37 cellular contexts compared by ENCODE assay signal in genomic region chr9:7285199-7285598, GRCh38.
A peak's percentile ranks its signal among the peaks of the same experiment; 100 is the strongest.
DNase-seq lines count a peak whose midpoint lies in the region; ATAC-seq, FAIRE-seq and TF ChIP-seq lines count a peak whose summit lies in the region.
"Had no signal": no experiment of that assay in that cellular context is flagged by ENCODE, and none has a peak within 500 bp of the region (broad histone marks: within the 10 kb centered on the region; RNA-seq: fewer than 3 reads in every experiment).

No MANE protein-coding gene starts in this region.

- H2BK12ac ChIP-seq in H1 (ENCODE audit: low read depth, low read length): no peak overlapping the region; the same call in 1 of the 2 replicates

- POLR2A ChIA-PET in H1 (lab: Charles Lee; ENCODE audit: partially characterized antibody): no interaction called here

- H2AK5ac ChIP-seq in H1 (ENCODE audit: low read depth, low read length): no peak overlapping the region

- H3F3A ChIP-seq in GM23338 (replicated peaks; ENCODE audit: low read depth): no peaks in the 10 kb centered on the region

- no peak for TF ChIP-seq RAD21 in H1 (IDR thresholded peaks at IDR 0.05 in 1 of 2, conservative IDR thresholded peaks at IDR 0.05 in 1 of 2; ENCODE audit: low read depth in 2 of 2, low read length in 2 of 2)

- peaks cover 1% of the 10 kb centered on the region for H3K27me3 Mint-ChIP-seq in GM23338 (ENCODE audit: insufficient read depth, low read depth, poor library complexity)
- H3K27me3 Mint-ChIP-seq: CD4-positive, alpha-beta memory T cell had no signal

- H3K18ac ChIP-seq in H1 (ENCODE audit: extremely low read depth, low read length): 0 out of 2 replicates have a peak overlapping the region, but pooled peaks have one; percentile 11

- peaks cover 17% of the 10 kb centered on the region for H3K9me2 ChIP-seq in GM23338 (ENCODE audit: insufficient read depth)

- no peak overlapping the region for H3K4ac ChIP-seq in H1 (replicated peaks; ENCODE audit: insufficient read length, low read depth, low read length)

- DNase-seq in GM23338 (ENCODE audit: low spot score) (no peak), H1 (ENCODE audit: low read depth in 1 of 2, low spot score in 2 of 2) (no peak), left colon (no peak), mucosa of descending colon (no peak), transverse colon (no peak), GM10266 (ENCODE audit: extremely low spot score) (no peak)
- DNase-seq: 8988T; ACHN; AML-193; BE2C; C1 segment of cervical spinal cord; Caco-2; Calu3; CD4-positive, alpha-beta memory T cell; CD4-positive, alpha-beta T cell; CD4-positive, CD25-positive, alpha-beta regulatory T cell; CD8-positive, alpha-beta memory T cell; CD8-positive, alpha-beta T cell; COR-L47; DMS 273 treated with DMSO at 0.1 percent for 48 hours; DMS153; DMS53; DMS79; DMS79 treated with DMSO at 0.1 percent for 48 hours; DND-41; EL had no signal

- H3K9ac ChIP-seq in H1 (replicated peaks in 1 of 4; ENCODE audit: extremely low read depth in 1 of 4, low read depth in 3 of 4, low read length in 3 of 4): no peak overlapping the region
- H3K9ac ChIP-seq: BLaER1; BLaER1 treated with 17β-estradiol and CSF1 and Interleukin-3, amounts not matched to agents 10 nM and 100 nM had no signal

- H3K9me3 Mint-ChIP-seq in GM23338: peaks cover 10% of the 10 kb centered on the region; the same call in 1 of the 3 replicates
- H3K9me3 Mint-ChIP-seq: CD8-positive, alpha-beta T cell had no signal

- no peak overlapping the region for H2BK15ac ChIP-seq in H1 (ENCODE audit: low read length)

- H2BK120ac ChIP-seq in H1 (replicated peaks; ENCODE audit: low read depth, low read length): no peak overlapping the region

- CTCF ChIA-PET in H1 (lab: Charles Lee; ENCODE audit: partially characterized antibody): interaction anchor here (0.6 to 1.2 kb wide), 4 partner anchors 12 to 72 kb away, joined by 3 read pairs; no protein-coding TSS in a partner anchor

- H3K9me3 ChIP-seq in H1 (ENCODE audit: insufficient read depth in 2 of 2, low read depth in 1 of 2, low read length in 1 of 2) (peaks cover 0 to 2% of the 10 kb centered on the region in 2 experiments; a peak in 1 of 4 replicates), mucosa of descending colon (no peaks in the 10 kb centered on the region), transverse colon (no peaks in the 10 kb centered on the region)
- H3K9me3 ChIP-seq: A549, BE2C, BLaER1, Caco-2 had no signal

- no peak for FAIRE-seq in H1 (lab: Jason Lieb, UNC)
- FAIRE-seq: A204.1, A549, D721Med had no signal

- H3K23ac ChIP-seq in H1 (ENCODE audit: insufficient read length): no peak overlapping the region

- H2BK5ac ChIP-seq in H1 (ENCODE audit: low read depth, low read length): no peak overlapping the region; the same call in 1 of the 2 replicates

- ATAC-seq in GM23338 (no peak), left colon (peak; percentile 95), mucosa of descending colon (peak; percentile 74), GM21786 (IDR thresholded peaks at IDR 0.05; ENCODE audit: unreplicated experiment) (no peak), HG03342 (IDR thresholded peaks at IDR 0.05; ENCODE audit: unreplicated experiment) (no peak)
- ATAC-seq: A549; CD8-positive, alpha-beta T cell had no signal

- no peak overlapping the region for H2BK20ac ChIP-seq in H1 (ENCODE audit: low read length)

- no peaks in the 10 kb centered on the region for H3K36me3 ChIP-seq in GM23338 (ENCODE audit: insufficient read depth)
- no peaks in the 10 kb centered on the region for H3K36me3 ChIP-seq in H1 (ENCODE audit: control insufficient read depth in 2 of 4, insufficient read depth in 4 of 4, low read length in 3 of 4)
- H3K36me3 ChIP-seq in mucosa of descending colon (ENCODE audit: low read depth): no peaks in the 10 kb centered on the region
- H3K36me3 ChIP-seq in transverse colon: no peaks in the 10 kb centered on the region
- H3K36me3 ChIP-seq: BE2C; BLaER1; BLaER1 treated with 17β-estradiol and CSF1 and Interleukin-3, amounts not matched to agents 10 nM and 100 nM had no signal

- no peak overlapping the region for H3K27ac Mint-ChIP-seq in GM23338
- H3K27ac Mint-ChIP-seq: B cell; CD4-positive, alpha-beta memory T cell; CD4-positive, alpha-beta T cell; CD4-positive, CD25-positive, alpha-beta regulatory T cell; CD8-positive, alpha-beta memory T cell; CD8-positive, alpha-beta T cell had no signal

- intact Hi-C loops in left colon (cut with DNase I, micrococcal nuclease) (no loop called here), mucosa of descending colon (cut with DNase I, micrococcal nuclease) (no loop called here), transverse colon (cut with DNase I; ENCODE audit: low total_unique reads) (no loop called here)

- H4K91ac ChIP-seq in H1 (replicated peaks; ENCODE audit: insufficient read length, low read length): peak overlapping the region; percentile 15

- no peak overlapping the region for H4K8ac ChIP-seq in H1 (ENCODE audit: extremely low read depth, insufficient read depth, low read length)

- no peak for TF ChIP-seq POLR2A in H1 (IDR thresholded peaks at IDR 0.05; ENCODE audit: control extremely low read depth in 1 of 2, low read depth in 2 of 2, low read length in 2 of 2)
- no peak for TF ChIP-seq POLR2A in transverse colon (IDR thresholded peaks at IDR 0.05)

- H3K4me3 ChIP-seq in GM23338 (no peak overlapping the region), H1 (ENCODE audit: extremely low read depth in 1 of 4, insufficient read depth in 2 of 4, low read depth in 3 of 4, low read length in 4 of 4) (no peak overlapping the region), mucosa of descending colon (no peak overlapping the region), transverse colon (no peak overlapping the region)
- H3K4me3 ChIP-seq: A549; BLaER1; BLaER1 treated with 17β-estradiol and CSF1 and Interleukin-3, amounts not matched to agents 10 nM and 100 nM had no signal

- H3K4me1 ChIP-seq in GM23338 (ENCODE audit: insufficient read depth): peaks cover 18% of the 10 kb centered on the region; the same call in 1 of the 2 replicates
- peaks cover 0 to 14% (median 3%) of the 10 kb centered on the region in 4 experiments; a peak in 1 of 7 replicates for H3K4me1 ChIP-seq in H1 (replicated peaks in 1 of 4; ENCODE audit: control insufficient read depth in 3 of 4, insufficient read depth in 4 of 4, low read length in 3 of 4)
- H3K4me1 ChIP-seq in mucosa of descending colon (ENCODE audit: low read depth): no peaks in the 10 kb centered on the region
- peaks cover 0 to 3% (median 0%) of the 10 kb centered on the region in 4 donors for H3K4me1 ChIP-seq in transverse colon
- H3K4me1 ChIP-seq: A549, BE2C, BLaER1, Caco-2 had no signal

- no peak overlapping the region for H4K5ac ChIP-seq in H1 (ENCODE audit: insufficient read length, low read depth, low read length)

- no peaks in the 10 kb centered on the region for H3K79me1 ChIP-seq in H1 (ENCODE audit: low read depth, low read length)

- H3K14ac ChIP-seq in H1 (ENCODE audit: insufficient read length): no peak overlapping the region

- H3K79me2 ChIP-seq in GM23338 (replicated peaks; ENCODE audit: insufficient read depth) (no peaks in the 10 kb centered on the region), H1 (ENCODE audit: control insufficient read depth in 1 of 2, insufficient read depth in 2 of 2, low read length in 2 of 2) (no peaks in the 10 kb centered on the region)

- H3K23me2 ChIP-seq in H1 (ENCODE audit: low read depth, low read length): no peaks in the 10 kb centered on the region

- H3K4me3 Mint-ChIP-seq in GM23338: no peak overlapping the region
- H3K4me3 Mint-ChIP-seq: B cell; CD14-positive monocyte; CD4-positive, alpha-beta memory T cell; CD4-positive, alpha-beta T cell; CD4-positive, CD25-positive, alpha-beta regulatory T cell; CD8-positive, alpha-beta memory T cell; CD8-positive, alpha-beta T cell had no signal

- H4K20me1 ChIP-seq in GM23338 (replicated peaks; ENCODE audit: insufficient read depth): no peaks in the 10 kb centered on the region
- no peaks in the 10 kb centered on the region for H4K20me1 ChIP-seq in H1 (replicated peaks in 1 of 2; ENCODE audit: control insufficient read depth in 1 of 2, insufficient read depth in 2 of 2, low read length in 2 of 2)
- H4K20me1 ChIP-seq: BLaER1; BLaER1 treated with 17β-estradiol and CSF1 and Interleukin-3, amounts not matched to agents 10 nM and 100 nM had no signal

- WGBS in H1 (ENCODE audit: extremely low coverage in 1 of 2, insufficient coverage in 1 of 2, insufficient read length in 1 of 2, insufficient replicate concordance in 2 of 2, low coverage in 1 of 2, low lambda C conversion rate in 2 of 2, missing lambda C conversion rate in 1 of 2), 2 experiments: 76% methylated on average over 5 of the region's 5 CpGs; no CpG with 5 or more reads in 1 of the 2 experiments
- 33 to 43% methylated on average over 5 of the region's 5 CpGs for WGBS in transverse colon (ENCODE audit: low coverage in 1 of 2), 2 donors

- H3K4me2 ChIP-seq in GM23338 (peak overlapping the region; percentile 7; the same call in 1 of the 2 replicates), H1 (ENCODE audit: insufficient read depth in 1 of 2, low read depth in 2 of 2, low read length in 2 of 2) (no peak overlapping the region)
- H3K4me2 ChIP-seq: A549; BLaER1; BLaER1 treated with 17β-estradiol and CSF1 and Interleukin-3, amounts not matched to agents 10 nM and 100 nM had no signal

- in situ Hi-C loops in transverse colon (cut with MboI; ENCODE audit: low pct_ligation_motif_present in 1 of 4, low pct_unique_long_range_greater_than_20kb in 1 of 4, low sequenced_read_pairs in 3 of 4): no loop called here

- H3K27ac ChIP-seq in GM23338 (ENCODE audit: low read depth) (no peak overlapping the region), H1 (ENCODE audit: low read depth, low read length) (no peak overlapping the region), transverse colon (no peak overlapping the region)
- H3K27ac ChIP-seq: 22Rv1; A549; BLaER1; BLaER1 treated with 17β-estradiol and CSF1 and Interleukin-3, amounts not matched to agents 10 nM and 100 nM; C4-2B had no signal

- H3K56ac ChIP-seq in H1 (replicated peaks; ENCODE audit: insufficient read length, low read depth, low read length): no peak overlapping the region

- 0 out of 3 replicates have a peak, but pooled peaks cover 2% of the 10 kb centered on the region for H3K36me3 Mint-ChIP-seq in GM23338 (ENCODE audit: low read depth)
- H3K36me3 Mint-ChIP-seq: CD14-positive monocyte; CD4-positive, alpha-beta memory T cell; CD4-positive, CD25-positive, alpha-beta regulatory T cell; CD8-positive, alpha-beta memory T cell; CD8-positive, alpha-beta T cell had no signal

- TF ChIP-seq CTCF in GM23338 (conservative IDR thresholded peaks at IDR 0.05; ENCODE audit: low read depth in 2 of 2) (no peak), H1 (IDR thresholded peaks at IDR 0.05; ENCODE audit: control extremely low read depth in 1 of 3, insufficient read depth in 1 of 3, low read depth in 1 of 3, low read length in 3 of 3) (no peak), mucosa of descending colon (IDR thresholded peaks at IDR 0.05) (no peak), transverse colon (IDR thresholded peaks at IDR 0.05) (no peak), GM10266 (IDR thresholded peaks at IDR 0.05; ENCODE audit: control insufficient read depth, insufficient read depth, low read depth, missing control alignments) (no peak)

- peaks cover 44% of the 10 kb centered on the region for H3K4me1 Mint-ChIP-seq in GM23338
- H3K4me1 Mint-ChIP-seq: CD14-positive monocyte; CD4-positive, alpha-beta memory T cell; CD4-positive, CD25-positive, alpha-beta regulatory T cell; CD8-positive, alpha-beta memory T cell had no signal

- H3K27me3 ChIP-seq in GM23338 (ENCODE audit: insufficient read depth) (no peaks in the 10 kb centered on the region), H1 (replicated peaks in 1 of 4; ENCODE audit: control insufficient read depth in 3 of 4, extremely low read depth in 1 of 4, insufficient read depth in 3 of 4, low read length in 3 of 4) (no peaks in the 10 kb centered on the region), transverse colon (no peaks in the 10 kb centered on the region)
- H3K27me3 ChIP-seq: BE2C; BLaER1; BLaER1 treated with 17β-estradiol and CSF1 and Interleukin-3, amounts not matched to agents 10 nM and 100 nM had no signal

- TF ChIP-seq EP300 in H1 (IDR thresholded peaks at IDR 0.05; ENCODE audit: borderline replicate concordance in 1 of 2, low read depth in 2 of 2, low read length in 2 of 2) (no peak), transverse colon (IDR thresholded peaks at IDR 0.05; ENCODE audit: low read depth) (no peak)

- H2AFZ ChIP-seq in GM23338 (no peak overlapping the region), H1 (ENCODE audit: low read length) (no peak overlapping the region)

Comparison
In these comparisons a context has a peak if more than half of its experiments do, and no peak if none do; other contexts are left out.
1. ATAC-seq: peak in left colon (single experiment) and mucosa of descending colon (single experiment); none in GM23338 (single experiment), GM21786 (single experiment) and HG03342 (single experiment).